In genomic region chr19:13165091-13165997, GRCh38 we compare ENCODE assay signal across 8 cellular contexts. TPM values are rescaled to one million over a fixed set of nuclear protein-coding genes. Genes with fewer than 3 reads are reported as not detected.
A peak's percentile ranks its signal among the peaks of the same experiment; 100 is the strongest.
DNase-seq lines count a peak whose midpoint lies in the region; ATAC-seq, FAIRE-seq and TF ChIP-seq lines count a peak whose summit lies in the region.

No MANE protein-coding gene starts in this region.

- no peak for DNase-seq in heart left ventricle
- no peak for DNase-seq in left ventricle myocardium superior
- no peak for DNase-seq in breast epithelium (ENCODE audit: low spot score in 2 of 2)
- no peak for DNase-seq in RCC 7860 (ENCODE audit: low spot score)
- no peak for DNase-seq in CD1c-positive myeloid dendritic cell (ENCODE audit: extremely low spot score)

- H3K36me3 ChIP-seq in heart left ventricle (no peaks in the 10 kb centered on the region), breast epithelium (no peaks in the 10 kb centered on the region), mucosa of rectum (ENCODE audit: control insufficient read depth in 2 of 2, insufficient read depth in 2 of 2, low read length in 2 of 2) (no peaks in the 10 kb centered on the region)

- H3K9me3 ChIP-seq in heart left ventricle: no peaks in the 10 kb centered on the region
- H3K9me3 ChIP-seq in breast epithelium: no peaks in the 10 kb centered on the region
- H3K9me3 ChIP-seq in mucosa of rectum (ENCODE audit: control insufficient read depth in 2 of 2, low read length in 2 of 2): no peaks in the 10 kb centered on the region

- no peaks in the 10 kb centered on the region for H3K27me3 ChIP-seq in heart left ventricle
- no peaks in the 10 kb centered on the region for H3K27me3 ChIP-seq in breast epithelium
- H3K27me3 ChIP-seq in mucosa of rectum (ENCODE audit: control insufficient read depth in 2 of 2, insufficient read depth in 2 of 2, low read length in 2 of 2): no peaks in the 10 kb centered on the region

- 76 to 79% (median 79%) methylated on average over 20 of the region's 20 CpGs for WGBS in heart left ventricle, 4 donors

- no peak for FAIRE-seq in RCC 7860 (lab: Jason Lieb, UNC)

- no peak for TF ChIP-seq CTCF in heart left ventricle (IDR thresholded peaks at IDR 0.05)
- TF ChIP-seq CTCF in breast epithelium (IDR thresholded peaks at IDR 0.05): no peak

- peaks cover 8 to 95% (median 50%) of the 10 kb centered on the region in 12 donors for H3K4me1 ChIP-seq in heart left ventricle
- H3K4me1 ChIP-seq in breast epithelium: peaks cover 7 to 33% of the 10 kb centered on the region in 2 donors
- peaks cover 54 to 67% of the 10 kb centered on the region in 2 donors for H3K4me1 ChIP-seq in mucosa of rectum (ENCODE audit: control insufficient read depth in 2 of 2, insufficient read depth in 2 of 2, low read length in 2 of 2)

- H3K27ac ChIP-seq in heart left ventricle (peak overlapping the region; percentile 84 to 99 (median 96)), breast epithelium (peak overlapping the region; percentile 95 to 99), mucosa of rectum (ENCODE audit: low read depth in 2 of 2, low read length in 2 of 2) (peak overlapping the region; percentile 98 to 99)

- peak overlapping the region; percentile 57 to 86 for H3K9ac ChIP-seq in mucosa of rectum (ENCODE audit: low read depth in 1 of 2, low read length in 2 of 2)

- ATAC-seq in heart left ventricle (no peak), left ventricle myocardium superior (no peak), HG03378 (IDR thresholded peaks at IDR 0.05; ENCODE audit: unreplicated experiment) (no peak), HG02981 (IDR thresholded peaks at IDR 0.05; ENCODE audit: unreplicated experiment) (no peak)

- intact Hi-C loops in heart left ventricle (cut with DNase I): loop anchor here in 4 of 10 donors (2.0 to 5.0 kb wide), 2 partner anchors 15 to 42 kb away; partner anchors contain the start of genes IER2 (in 1 of the 4) and STX10 (in 1 of the 4)
- intact Hi-C loops in left ventricle myocardium superior (cut with micrococcal nuclease): no loop called here
- intact Hi-C loops in breast epithelium (cut with DNase I; ENCODE audit: low total_unique reads): no loop called here

- H3K4me3 ChIP-seq in heart left ventricle: peak overlapping the region in 1 of 12 donors; percentile 62
- no peak overlapping the region for H3K4me3 ChIP-seq in breast epithelium
- H3K4me3 ChIP-seq in mucosa of rectum (ENCODE audit: low read length in 2 of 2): peak overlapping the region; percentile 2 to 62

- no peak for TF ChIP-seq POLR2A in heart left ventricle (IDR thresholded peaks at IDR 0.05)
- no peak for TF ChIP-seq POLR2A in breast epithelium (IDR thresholded peaks at IDR 0.05)

RNA-seq across cellular contexts. Expression of gene IER2, which starts 15.1 kb away (rescaled TPM):
- total RNA-seq in heart left ventricle (100 to 1,000 TPM in 1 of 9 donors, 10 to 100 TPM in 8; 17.6 to 101 (median 29.1) TPM), left ventricle myocardium superior (19.8 TPM), breast epithelium (100 to 1,000 TPM in 1 of 3 donors, 10 to 100 TPM in 2; 20.6 to 146 (median 79.6) TPM)
- 10 to 100 TPM; 21.8 to 35.7 TPM for polyA plus RNA-seq in heart left ventricle

RNA-seq across cellular contexts. Expression of gene STX10, which starts 15.2 kb away (rescaled TPM):
- total RNA-seq in heart left ventricle (10 to 100 TPM; 24.0 to 48.8 (median 35.8) TPM), left ventricle myocardium superior (46.4 TPM), breast epithelium (10 to 100 TPM; 74.6 to 78.3 (median 75.2) TPM)
- 10 to 100 TPM; 52.5 to 64.7 TPM for polyA plus RNA-seq in heart left ventricle

RNA-seq across cellular contexts. Expression of gene NACC1, which starts 47.3 kb away (rescaled TPM):
- total RNA-seq in heart left ventricle: 10 to 100 TPM; 28.7 to 88.2 (median 41.8) TPM
- polyA plus RNA-seq in heart left ventricle: 10 to 100 TPM; 49.6 to 74.2 TPM
- 50.0 TPM for total RNA-seq in left ventricle myocardium superior
- total RNA-seq in breast epithelium: 10 to 100 TPM in 2 of 3 donors, 1 to 10 TPM in 1; 8.5 to 20.5 (median 19.7) TPM

RNA-seq across cellular contexts. Expression of gene TRMT1, which starts 48.8 kb away (rescaled TPM):
- total RNA-seq in heart left ventricle (10 to 100 TPM; 15.1 to 22.6 (median 16.2) TPM), left ventricle myocardium superior (22.4 TPM), breast epithelium (10 to 100 TPM; 29.7 to 37.4 (median 31.7) TPM)
- polyA plus RNA-seq in heart left ventricle: 10 to 100 TPM; 26.4 to 32.4 TPM

Comparison
In these comparisons a context has a peak if more than half of its experiments do, and no peak if none do; other contexts are left out.
1. H3K4me3 ChIP-seq: peak in mucosa of rectum (2 of 2); none in breast epithelium (0 of 3).
2. Peak in every context shown above with its lines, with median percentiles within 50 percentile points of each other: H3K27ac ChIP-seq.